Comparison of ENCODE assay signal across 8 cellular contexts in the genomic region with DNA sequence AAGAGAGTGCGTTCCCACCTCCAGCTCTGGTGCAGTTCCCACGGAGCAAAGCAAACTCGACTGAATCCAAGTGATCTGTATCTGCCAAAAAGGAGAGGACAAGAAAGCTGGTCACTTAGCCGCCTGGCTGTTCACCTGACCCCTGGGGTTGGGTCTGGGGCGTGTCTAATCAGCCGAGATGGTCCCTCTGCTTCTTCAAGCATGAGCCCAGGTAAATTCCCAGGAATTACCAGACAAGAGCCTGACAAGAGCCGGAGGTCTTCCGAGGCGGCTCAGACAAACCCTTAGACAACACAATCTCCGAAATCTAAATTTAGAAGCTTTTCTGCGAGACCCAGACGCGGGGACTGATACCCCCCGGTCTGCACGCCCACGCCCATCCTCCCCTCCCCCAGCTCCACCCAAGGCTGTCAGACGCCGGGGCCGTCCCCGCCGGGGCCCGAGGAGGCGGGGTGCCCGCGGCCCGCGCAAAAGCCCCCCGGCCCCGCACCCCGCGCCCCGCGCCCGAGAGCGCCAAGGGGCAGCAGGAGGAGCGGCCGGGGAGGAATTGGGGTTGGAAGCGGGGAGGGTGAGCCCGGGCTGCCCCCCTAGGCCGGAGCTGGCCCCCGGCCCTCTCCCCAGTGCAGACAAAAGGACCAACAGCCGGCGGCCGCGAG.
DNase-seq lines count a peak whose midpoint lies in the region; ATAC-seq lines count a peak whose summit lies in the region.

No MANE protein-coding gene starts in this region.

- DNase-seq in stimulated activated CD4-positive, alpha-beta T cell treated with anti-CD3 and anti-CD28 coated beads, Interleukin-12 subunit alpha, Interleukin-12 subunit beta, amount 100 ng/mL, for 4 hours = peak; percentile 62
- no peak for DNase-seq in stimulated activated CD4-positive, alpha-beta T cell treated with anti-CD3 and anti-CD28 coated beads, Interleukin-1b, Interleukin-23, amount 100 ng/mL, for 48 hours
- DNase-seq in SW480 (ENCODE audit: low spot score) (peak; percentile 50), skeletal muscle cell (ENCODE audit: low read depth) (no peak), GF-D8 (lab: John Stamatoyannopoulos, UW) (no peak)

- peak; percentile 45 for ATAC-seq in HG03196 (IDR thresholded peaks at IDR 0.05; ENCODE audit: unreplicated experiment)

- H3K4me3 ChIP-seq in iPS-11a (ENCODE audit: low read depth, low read length) (peak overlapping the region; percentile 67), skeletal muscle cell (ENCODE audit: low read depth, low read length) (peak overlapping the region; percentile 62)

- peak overlapping the region; percentile 90 for H3K27ac ChIP-seq in angular gyrus (ENCODE audit: low read depth, low read length)

Comparison
In these comparisons a context has a peak if more than half of its experiments do, and no peak if none do; other contexts are left out.
1. DNase-seq: peak in stimulated activated CD4-positive, alpha-beta T cell treated with anti-CD3 and anti-CD28 coated beads, Interleukin-12 subunit alpha, Interleukin-12 subunit beta, amount 100 ng/mL, for 4 hours (single experiment) and SW480 (single experiment); none in stimulated activated CD4-positive, alpha-beta T cell treated with anti-CD3 and anti-CD28 coated beads, Interleukin-1b, Interleukin-23, amount 100 ng/mL, for 48 hours (single experiment), skeletal muscle cell (single experiment) and GF-D8 (single experiment).